ENCODE assay signal across 10 cellular contexts in the genomic region with DNA sequence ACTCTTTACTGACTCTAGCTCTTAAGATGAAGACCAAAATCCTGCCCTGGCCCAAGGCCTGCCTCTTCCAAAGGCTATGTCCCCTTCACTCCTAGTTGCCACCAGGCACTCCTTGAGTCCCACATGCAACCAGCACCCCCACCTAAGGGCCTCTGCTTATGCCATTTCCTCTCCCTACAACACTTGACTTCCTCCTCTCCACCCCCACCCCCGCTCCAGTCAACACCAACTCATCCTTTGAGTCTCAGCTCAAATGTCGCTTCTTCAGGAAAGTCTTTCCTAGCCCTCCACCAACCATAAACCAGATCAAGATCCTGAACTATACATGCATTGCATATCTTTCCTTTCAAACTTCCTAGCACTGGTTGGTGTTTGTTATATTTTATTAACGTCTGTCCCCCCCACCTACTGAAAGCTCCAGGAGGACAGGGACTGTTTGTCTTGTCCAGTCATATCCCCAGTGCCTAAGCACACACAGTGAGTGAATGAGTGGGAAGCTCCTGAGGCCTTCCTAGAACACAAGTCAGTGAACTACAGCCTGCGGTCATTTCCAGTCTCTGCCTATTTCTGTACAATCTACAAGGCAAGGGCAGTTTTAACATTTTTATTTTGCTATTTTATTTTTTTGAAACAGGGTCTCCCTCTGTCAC. TPM values are rescaled to one million over a fixed set of nuclear protein-coding genes. Genes with fewer than 3 reads are reported as not detected.
DNase-seq lines count a peak whose midpoint lies in the region; ATAC-seq, FAIRE-seq and TF ChIP-seq lines count a peak whose summit lies in the region.
"Had no signal": no experiment of that assay in that cellular context is flagged by ENCODE, and none has a peak within 500 bp of the region (broad histone marks: within the 10 kb centered on the region; RNA-seq: fewer than 3 reads in every experiment).

No MANE protein-coding gene starts in this region.

- FAIRE-seq in RCC 7860 (lab: Jason Lieb, UNC) = no peak

- H3K27ac Mint-ChIP-seq in activated CD4-positive, alpha-beta memory T cell treated with anti-CD3 and anti-CD28 coated beads for 36 hours = no peak overlapping the region
- peak overlapping the region; percentile 50 for H3K27ac Mint-ChIP-seq in type B pancreatic cell

- CTCF ChIA-PET in activated CD4-positive, alpha-beta memory T cell treated with anti-CD3 and anti-CD28 coated beads for 36 hours (lab: Charles Lee) = interaction anchor here (0.7 to 4.6 kb wide), 11 partner anchors 15 to 111 kb away, joined by 3 to 40 read pairs (median 4); no protein-coding TSS in a partner anchor

- in situ Hi-C loops in GM13977 (cut with MboI; ENCODE audit: low pct_unique_long_range_greater_than_20kb, low sequenced_read_pairs, unreplicated experiment) = no loop called here

- intact Hi-C loops in heart right ventricle (cut with DNase I) = loop anchor here in 4 of 10 donors (5.0 to 10.0 kb wide), 4 partner anchors 33 to 65 kb away; no protein-coding TSS in a partner anchor
- intact Hi-C loops in left ventricle myocardium superior (cut with micrococcal nuclease) = no loop called here
- intact Hi-C loops in activated CD4-positive, alpha-beta memory T cell treated with anti-CD3 and anti-CD28 coated beads for 36 hours (cut with micrococcal nuclease) = no loop called here

- no peak for TF ChIP-seq CTCF in heart right ventricle (IDR thresholded peaks at IDR 0.05)
- TF ChIP-seq CTCF in type B pancreatic cell (conservative IDR thresholded peaks at IDR 0.05) = no peak
- TF ChIP-seq CTCF in GM13977 (IDR thresholded peaks at IDR 0.05; ENCODE audit: extremely low read depth, insufficient read depth, missing control alignments) = no peak
- TF ChIP-seq CTCF in GM10266 (IDR thresholded peaks at IDR 0.05; ENCODE audit: control insufficient read depth, insufficient read depth, low read depth, missing control alignments) = no peak

- H3K4me1 ChIP-seq in heart right ventricle = peaks cover 25 to 99% (median 90%) of the 10 kb centered on the region in 9 donors

- peaks cover 8% of the 10 kb centered on the region for H3K36me3 Mint-ChIP-seq in activated CD4-positive, alpha-beta memory T cell treated with anti-CD3 and anti-CD28 coated beads for 36 hours
- H3K36me3 Mint-ChIP-seq in type B pancreatic cell = no peaks in the 10 kb centered on the region

- H3K9me3 ChIP-seq in heart right ventricle = no peaks in the 10 kb centered on the region

- WGBS in heart right ventricle, 2 donors = 62 to 72% methylated on average over 4 of the region's 4 CpGs

- H3K27me3 ChIP-seq in heart right ventricle = no peaks in the 10 kb centered on the region
- H3K27me3 ChIP-seq in layer of hippocampus (ENCODE audit: control insufficient read depth, insufficient read depth, low read length) = no peaks in the 10 kb centered on the region

- no peaks in the 10 kb centered on the region for H3K27me3 Mint-ChIP-seq in activated CD4-positive, alpha-beta memory T cell treated with anti-CD3 and anti-CD28 coated beads for 36 hours
- H3K27me3 Mint-ChIP-seq in type B pancreatic cell = no peaks in the 10 kb centered on the region

- POLR2A ChIA-PET in activated CD4-positive, alpha-beta memory T cell treated with anti-CD3 and anti-CD28 coated beads for 36 hours (lab: Charles Lee) = interaction anchor here (1.1 to 5.4 kb wide), 5 partner anchors 11 to 38 kb away, joined by 3 to 47 read pairs (median 13); no protein-coding TSS in a partner anchor

- ATAC-seq in heart right ventricle = peak in 3 of 8 donors; percentile 30 to 36 (median 34)
- ATAC-seq in left ventricle myocardium superior = no peak

- H3K4me3 Mint-ChIP-seq in activated CD4-positive, alpha-beta memory T cell treated with anti-CD3 and anti-CD28 coated beads for 36 hours = peak overlapping the region; percentile 70
- peak overlapping the region; percentile 3 for H3K4me3 Mint-ChIP-seq in type B pancreatic cell

- no peak for DNase-seq in heart right ventricle
- DNase-seq in left ventricle myocardium superior = no peak
- DNase-seq in activated CD4-positive, alpha-beta memory T cell treated with anti-CD3 and anti-CD28 coated beads for 36 hours = peak; percentile 73
- no peak for DNase-seq in type B pancreatic cell (ENCODE audit: extremely low spot score, unreplicated experiment)
- DNase-seq in GM13977 (ENCODE audit: low spot score) = no peak
- no peak for DNase-seq in GM10266 (ENCODE audit: extremely low spot score)
- no peak for DNase-seq in RCC 7860 (ENCODE audit: low spot score)
- DNase-seq: erythroblast had no signal

- H3K4me3 ChIP-seq in heart right ventricle = peak overlapping the region in 1 of 10 donors; percentile 13

- H3K27ac ChIP-seq in heart right ventricle (peak overlapping the region in 8 of 10 donors; percentile 28 to 96 (median 60)), layer of hippocampus (ENCODE audit: low read depth, low read length) (peak overlapping the region; percentile 38)

- H3K4me1 Mint-ChIP-seq in activated CD4-positive, alpha-beta memory T cell treated with anti-CD3 and anti-CD28 coated beads for 36 hours (ENCODE audit: low read depth) = peaks cover 36% of the 10 kb centered on the region
- H3K4me1 Mint-ChIP-seq in type B pancreatic cell (ENCODE audit: unreplicated experiment) = peaks cover 20% of the 10 kb centered on the region

- H3K36me3 ChIP-seq in heart right ventricle = no peaks in the 10 kb centered on the region

- no peaks in the 10 kb centered on the region for H3K9me3 Mint-ChIP-seq in activated CD4-positive, alpha-beta memory T cell treated with anti-CD3 and anti-CD28 coated beads for 36 hours
- H3K9me3 Mint-ChIP-seq in type B pancreatic cell = no peaks in the 10 kb centered on the region

RNA-seq across cellular contexts. Expression of a gene that starts 7.3 kb away (rescaled TPM):
- 10 to 100 TPM in 5 of 10 donors, 1 to 10 TPM in 5; 6.3 to 20.8 (median 10.0) TPM for total RNA-seq in heart right ventricle
- polyA plus RNA-seq in heart right ventricle = 1 to 10 TPM; 4.7 to 7.6 TPM
- 11.9 TPM for total RNA-seq in left ventricle myocardium superior
- 10 to 100 TPM; 47.9 to 57.8 TPM for total RNA-seq in activated CD4-positive, alpha-beta memory T cell treated with anti-CD3 and anti-CD28 coated beads for 36 hours
- total RNA-seq in type B pancreatic cell (ENCODE audit: low replicate concordance) = 17.4 and 22.1 TPM in 2 replicates

RNA-seq across cellular contexts. Expression of a gene that starts 22.2 kb away (rescaled TPM):
- total RNA-seq in heart right ventricle (not detected), left ventricle myocardium superior (not detected), type B pancreatic cell (ENCODE audit: low replicate concordance) (not detected in 2 replicates)
- not detected for polyA plus RNA-seq in heart right ventricle
- total RNA-seq in activated CD4-positive, alpha-beta memory T cell treated with anti-CD3 and anti-CD28 coated beads for 36 hours = not detected
- total RNA-seq: Daoy had no signal
